10 cellular contexts compared by ENCODE assay signal in the genomic region with DNA sequence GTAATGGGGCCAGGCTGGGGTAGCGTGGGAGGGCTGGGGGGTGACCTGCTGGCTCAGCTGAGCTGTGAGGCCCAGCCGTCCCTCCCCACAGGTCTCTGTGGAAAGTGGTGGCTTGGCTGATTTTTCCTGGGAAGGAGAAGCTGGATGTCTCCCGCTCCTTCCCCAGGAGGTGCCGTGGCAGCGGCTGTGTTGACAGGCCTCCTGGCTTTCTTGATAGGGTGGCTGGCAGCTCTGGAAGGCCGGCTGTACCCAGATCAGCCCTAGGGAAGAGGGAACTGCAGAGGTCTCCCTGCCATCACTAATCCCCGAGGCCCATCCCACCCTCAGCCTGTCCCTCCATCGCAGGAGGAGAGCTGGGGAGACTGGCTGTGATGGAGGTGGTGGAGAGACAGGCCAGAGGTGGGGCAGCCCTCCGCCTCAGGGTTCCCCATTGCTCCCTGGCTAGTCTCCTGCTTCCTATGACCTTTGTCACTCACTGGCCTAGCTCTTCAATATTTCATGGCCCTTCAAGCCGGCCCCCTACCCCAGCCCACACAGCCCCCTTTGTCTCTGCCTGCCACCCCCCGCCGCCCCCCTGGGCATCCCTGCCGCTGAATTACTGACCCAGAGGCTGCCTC. TPM values are rescaled to one million over a fixed set of nuclear protein-coding genes. Genes with fewer than 3 reads are reported as not detected.
A peak's percentile ranks its signal among the peaks of the same experiment; 100 is the strongest.
DNase-seq lines count a peak whose midpoint lies in the region; ATAC-seq, FAIRE-seq and TF ChIP-seq lines count a peak whose summit lies in the region.
"Had no signal": no experiment of that assay in that cellular context is flagged by ENCODE, and none has a peak within 500 bp of the region (broad histone marks: within the 10 kb centered on the region; RNA-seq: fewer than 3 reads in every experiment).

No MANE protein-coding gene starts in this region.

- TF ChIP-seq EP300 in HepG2 (IDR thresholded peaks at IDR 0.05; ENCODE audit: low read depth in 2 of 2, low read length in 2 of 2) (no peak), HepG2 (CRISPR knock-in tag; IDR thresholded peaks at IDR 0.05; ENCODE audit: borderline replicate concordance) (no peak)

- H3K4me2 ChIP-seq in astrocyte (ENCODE audit: low read length) (peak overlapping the region; percentile 87), HepG2 (ENCODE audit: low read depth, low read length) (peak overlapping the region; percentile 80)

- peak overlapping the region; percentile 79 for H3K4me3 Mint-ChIP-seq in astrocyte (ENCODE audit: unreplicated experiment)

- H3K4me1 ChIP-seq in astrocyte (ENCODE audit: insufficient read depth, low read length) (peaks cover 88% of the 10 kb centered on the region), HepG2 (ENCODE audit: insufficient read depth, low read length) (peaks cover 86% of the 10 kb centered on the region)

- peaks cover 58% of the 10 kb centered on the region for H3K4me1 Mint-ChIP-seq in astrocyte (ENCODE audit: low read depth, unreplicated experiment)

- intact Hi-C loops in HepG2 (cut with micrococcal nuclease; ENCODE audit: unreplicated experiment), result loop anchor here (1.0 to 5.0 kb wide), 2 partner anchors 15 to 92 kb away; no protein-coding TSS in a partner anchor

- no peaks in the 10 kb centered on the region for H3K27me3 Mint-ChIP-seq in astrocyte (ENCODE audit: low read depth, unreplicated experiment)

- no peaks in the 10 kb centered on the region for H3K27me3 ChIP-seq in astrocyte (ENCODE audit: insufficient read depth, low read length)
- no peaks in the 10 kb centered on the region; a peak in 1 of 5 replicates for H3K27me3 ChIP-seq in HepG2 (ENCODE audit: control insufficient read depth in 1 of 2, insufficient read depth in 2 of 2, low read length in 2 of 2)

- peaks cover 72% of the 10 kb centered on the region for H4K20me1 ChIP-seq in astrocyte (ENCODE audit: insufficient read depth, low read length)
- H4K20me1 ChIP-seq in HepG2 (ENCODE audit: insufficient read depth, low read length), result peaks cover 80% of the 10 kb centered on the region

- WGBS in HepG2 (ENCODE audit: low lambda C conversion rate), result 14% methylated on average over 6 of the region's 13 CpGs

- H2AFZ ChIP-seq in astrocyte (ENCODE audit: low read depth, low read length) (no peak overlapping the region), HepG2 (ENCODE audit: low read length) (no peak overlapping the region)

- POLR2A ChIA-PET in HepG2 (lab: Yijun Ruan, JAX), result interaction anchor here (0.9 to 3.1 kb wide), 14 partner anchors 10 to 91 kb away, joined by 3 to 22 read pairs (median 6); no protein-coding TSS in a partner anchor

- TF ChIP-seq RAD21 in HepG2 (CRISPR knock-in tag; IDR thresholded peaks at IDR 0.05), result no peak

- TF ChIP-seq POLR2A in HepG2 (IDR thresholded peaks at IDR 0.05; ENCODE audit: insufficient read depth in 1 of 2, low read depth in 2 of 2, low read length in 2 of 2), result no peak

- DNase-seq in Daoy (ENCODE audit: low read depth) (peak; percentile 45), astrocyte (ENCODE audit: low read depth) (no peak), HepG2 (ENCODE audit: low spot score) (no peak)
- DNase-seq in activated naive CD4-positive, alpha-beta T cell treated with anti-CD3 and anti-CD28 coated beads, Interleukin-2, amount 50 U/mL, for 72 hours (ENCODE audit: low spot score in 2 of 2), result no peak
- no peak for DNase-seq in activated naive CD4-positive, alpha-beta T cell treated with Interleukin-2 at 50 U/mL for 16 hours
- no peak for DNase-seq in stimulated activated CD4-positive, alpha-beta T cell treated with anti-CD3 and anti-CD28 coated beads, Interleukin-1b, Interleukin-23, amount 100 ng/mL, for 48 hours
- DNase-seq: activated CD8-positive, alpha-beta memory T cell treated with anti-CD3 and anti-CD28 coated beads for 24 hours; effector memory CD4-positive, alpha-beta T cell had no signal

- in situ Hi-C loops in HepG2 (cut with HindIII; ENCODE audit: extremely low pct_ligation_motif_present, low pct_unique_long_range_greater_than_20kb), result no loop called here

- H3K9me3 Mint-ChIP-seq in astrocyte (ENCODE audit: unreplicated experiment), result no peaks in the 10 kb centered on the region
- H3K9me3 Mint-ChIP-seq in activated naive CD4-positive, alpha-beta T cell treated with anti-CD3 and anti-CD28 coated beads, Interleukin-2, amount 50 U/mL, for 72 hours, result no peaks in the 10 kb centered on the region

- no peaks in the 10 kb centered on the region for H3K9me3 ChIP-seq in astrocyte (ENCODE audit: insufficient read depth, low read depth, low read length)
- H3K9me3 ChIP-seq in HepG2 (ENCODE audit: low read length), result no peaks in the 10 kb centered on the region

- H3K4me3 ChIP-seq in astrocyte (ENCODE audit: insufficient read depth, low read depth, low read length), result no peak overlapping the region
- peak overlapping the region; percentile 21 to 60 (median 36); a peak in 5 of 6 replicates for H3K4me3 ChIP-seq in HepG2 (replicated peaks in 1 of 3; ENCODE audit: insufficient read depth in 1 of 3, low read depth in 2 of 3, low read length in 3 of 3)
- H3K4me3 ChIP-seq in skin epidermis, result no peak overlapping the region

- ATAC-seq in HepG2, result peak; percentile 49
- no peak for ATAC-seq in activated naive CD4-positive, alpha-beta T cell treated with anti-CD3 and anti-CD28 coated beads, Interleukin-2, amount 50 U/mL, for 72 hours
- ATAC-seq in HG02610 (IDR thresholded peaks at IDR 0.05; ENCODE audit: unreplicated experiment), result no peak

- peaks cover 8% of the 10 kb centered on the region for H3K36me3 Mint-ChIP-seq in astrocyte (ENCODE audit: low read depth, unreplicated experiment)
- no peaks in the 10 kb centered on the region for H3K36me3 Mint-ChIP-seq in activated naive CD4-positive, alpha-beta T cell treated with anti-CD3 and anti-CD28 coated beads, Interleukin-2, amount 50 U/mL, for 72 hours

- BruUV-seq in HepG2 (replicated peaks; lab: Mats Ljungman, UMichigan), result no TSS peak

- CTCF ChIA-PET in HepG2 (lab: Yijun Ruan, JAX; ENCODE audit: low intra/inter-chr PET ratio, low total read pairs), result no interaction called here

- H3K27ac Mint-ChIP-seq in astrocyte (ENCODE audit: unreplicated experiment), result peak overlapping the region; percentile 69
- H3K27ac Mint-ChIP-seq in activated naive CD4-positive, alpha-beta T cell treated with anti-CD3 and anti-CD28 coated beads, Interleukin-2, amount 50 U/mL, for 72 hours, result no peak overlapping the region

- peak overlapping the region; percentile 71 for H3K27ac ChIP-seq in astrocyte (ENCODE audit: low read depth, low read length)
- peak overlapping the region; percentile 70 for H3K27ac ChIP-seq in HepG2 (ENCODE audit: extremely low read length, insufficient read depth, low read length)
- H3K27ac ChIP-seq in skin epidermis, result peak overlapping the region in 18 of 21 experiments; percentile 9 to 89 (median 74)

- FAIRE-seq in astrocyte (lab: Jason Lieb, UNC) (no peak), HepG2 (lab: Jason Lieb, UNC) (no peak)

- H3K79me2 ChIP-seq in astrocyte (ENCODE audit: insufficient read depth, low read length) (peaks cover 96% of the 10 kb centered on the region), HepG2 (ENCODE audit: insufficient read depth, low read length) (peaks cover 97% of the 10 kb centered on the region)

- H3K9ac ChIP-seq in astrocyte (ENCODE audit: low read length) (peak overlapping the region; percentile 88), HepG2 (ENCODE audit: insufficient read depth, low read depth, low read length) (peak overlapping the region; percentile 27; the same call in 1 of the 2 replicates)

- no peak for TF ChIP-seq CTCF in astrocyte (IDR thresholded peaks at IDR 0.05; ENCODE audit: insufficient read depth, low read depth, low read length)
- TF ChIP-seq CTCF in HepG2 (CRISPR knock-in tag; IDR thresholded peaks at IDR 0.05), result peak; percentile 43; the same call in 1 of the 2 replicates

- H3K36me3 ChIP-seq in astrocyte (ENCODE audit: insufficient read depth, low read length) (no peaks in the 10 kb centered on the region), HepG2 (replicated peaks in 1 of 2; ENCODE audit: control insufficient read depth in 1 of 2, insufficient read depth in 2 of 2, low read length in 2 of 2) (peaks cover 0 to 4% of the 10 kb centered on the region in 2 experiments; a peak in 3 of 5 replicates)

RNA-seq across cellular contexts. Expression of gene CXXC5, which starts 6.8 kb away (rescaled TPM):
- 199 and 205 TPM in 2 replicates for total RNA-seq in Daoy (2014; rRNA removed; shearing (Covaris generic))
- total RNA-seq in astrocyte, result 151 and 185 TPM in 2 replicates
- total RNA-seq in HepG2 (2016; rRNA removed; fragmentation: Illumina TruSeq; extraction: Trizol), result 30.7 and 33.0 TPM in 2 replicates
- total RNA-seq in HepG2 (2016; cell fraction: cytosol; rRNA removed; fragmentation: Illumina TruSeq; extraction: Trizol; ENCODE audit: low read depth), result 7.4 and 8.6 TPM in 2 replicates
- 30.5 and 33.5 TPM in 2 replicates for total RNA-seq in HepG2 (2016; cell fraction: insoluble cytoplasmic fraction; rRNA removed; fragmentation: Illumina TruSeq; extraction: Trizol)
- 32.7 and 37.9 TPM in 2 replicates for total RNA-seq in HepG2 (2016; cell fraction: membrane; rRNA removed; fragmentation: Illumina TruSeq; extraction: Trizol)
- 17.6 and 21.1 TPM in 2 replicates for total RNA-seq in HepG2 (2016; cell fraction: nucleus; rRNA removed; fragmentation: Illumina TruSeq; extraction: Trizol)
- polyA plus RNA-seq in HepG2 (2011; rRNA removed), result 27.9 and 32.3 TPM in 2 replicates
- 20.7 and 35.7 TPM in 2 replicates for polyA plus RNA-seq in HepG2 (2011; cell fraction: cytosol; rRNA removed)
- 20.0 and 30.1 TPM in 2 replicates for polyA plus RNA-seq in HepG2 (2011; cell fraction: nucleus; rRNA removed)
- 21.9 and 26.2 TPM in 2 replicates for polyA plus RNA-seq in HepG2 (2012)
- 7.7 and 8.6 TPM in 2 replicates for polyA plus RNA-seq in HepG2 (2016; cell fraction: cytosol; fragmentation: Illumina TruSeq; extraction: Trizol; ENCODE audit: low read depth)
- polyA plus RNA-seq in HepG2 (2016; cell fraction: insoluble cytoplasmic fraction; fragmentation: Illumina TruSeq; extraction: Trizol; ENCODE audit: low read depth), result 46.9 and 51.9 TPM in 2 replicates
- 30.1 and 31.3 TPM in 2 replicates for polyA plus RNA-seq in HepG2 (2016; cell fraction: membrane; fragmentation: Illumina TruSeq; extraction: Trizol; ENCODE audit: low read depth)
- polyA plus RNA-seq in HepG2 (2016; cell fraction: nucleus; fragmentation: Illumina TruSeq; extraction: Trizol; ENCODE audit: insufficient read depth, low read depth), result 39.0 and 44.0 TPM in 2 replicates
- polyA minus RNA-seq in HepG2 (2011; rRNA and poly(A)+ RNA removed; ENCODE audit: low replicate concordance), result 13.2 and 63.5 TPM in 2 replicates
- polyA minus RNA-seq in HepG2 (2011; cell fraction: cytosol; rRNA and poly(A)+ RNA removed), result 26.9 and 37.6 TPM in 2 replicates
- 18.7 and 20.6 TPM in 2 replicates for polyA minus RNA-seq in HepG2 (2011; cell fraction: nucleus; rRNA and poly(A)+ RNA removed)
- 1 to 10 TPM; 1.8 to 3.5 TPM for total RNA-seq in activated naive CD4-positive, alpha-beta T cell treated with anti-CD3 and anti-CD28 coated beads, Interleukin-2, amount 50 U/mL, for 72 hours

Comparison
In these comparisons a context has a peak if more than half of its experiments do, and no peak if none do; other contexts are left out.
1. H3K4me3 ChIP-seq: peak in HepG2 (3 of 3); none in astrocyte (single experiment) and skin epidermis (0 of 7).
2. Peak in every context shown above with its lines, with median percentiles within 50 percentile points of each other: H3K27ac ChIP-seq.